ENCODE assay signal across 10 cellular contexts in the genomic region with DNA sequence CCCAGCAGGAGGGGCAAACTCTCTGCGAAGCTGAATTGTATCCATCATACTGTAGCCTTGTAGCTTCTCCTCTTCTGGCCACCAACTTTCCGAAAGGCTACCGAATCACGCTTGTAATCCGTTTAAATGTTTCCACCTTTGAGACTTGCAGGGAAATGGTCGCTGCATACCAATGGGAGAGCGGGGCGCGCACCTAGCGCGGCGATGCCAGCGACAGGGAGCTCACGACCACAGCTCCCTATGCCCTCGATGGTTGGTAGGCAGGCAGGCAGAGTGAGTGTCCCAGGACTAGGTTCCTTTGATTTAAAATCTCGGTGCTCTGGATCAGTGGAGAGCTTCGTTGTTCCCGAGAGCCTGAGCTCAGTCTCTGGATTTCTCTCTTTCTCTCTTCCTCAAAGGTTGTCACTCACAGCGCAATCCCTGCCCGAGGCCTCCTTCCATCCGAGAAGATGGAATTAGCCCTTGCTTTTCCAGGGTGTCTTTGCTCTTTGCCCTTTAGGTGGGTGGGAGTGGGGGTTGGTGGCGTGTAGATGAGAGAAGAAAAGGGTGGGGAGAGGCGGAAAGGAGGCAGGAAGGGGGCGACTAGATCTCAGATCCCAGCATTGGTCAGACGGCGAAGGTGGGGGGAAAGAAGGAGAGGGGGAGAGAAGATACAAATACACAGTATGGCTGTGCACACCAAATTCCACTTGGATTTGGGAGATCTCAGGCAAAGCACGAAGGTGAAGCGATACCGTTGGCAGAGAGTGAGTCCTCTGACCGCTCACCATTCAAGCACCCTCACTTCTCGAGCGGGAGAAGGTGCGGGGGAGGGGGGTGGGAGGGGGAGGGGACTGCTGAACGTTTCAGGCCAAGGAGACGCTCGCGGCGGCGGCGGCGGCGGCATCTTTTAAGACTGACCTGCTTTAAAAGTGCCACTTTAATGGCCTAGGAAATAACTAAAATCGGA. TPM values are rescaled to one million over a fixed set of nuclear protein-coding genes. Genes with fewer than 3 reads are reported as not detected.
DNase-seq lines count a peak whose midpoint lies in the region; ATAC-seq and TF ChIP-seq lines count a peak whose summit lies in the region.
"Had no signal": no experiment of that assay in that cellular context is flagged by ENCODE, and none has a peak within 500 bp of the region (broad histone marks: within the 10 kb centered on the region; RNA-seq: fewer than 3 reads in every experiment).

A gene with protein sequence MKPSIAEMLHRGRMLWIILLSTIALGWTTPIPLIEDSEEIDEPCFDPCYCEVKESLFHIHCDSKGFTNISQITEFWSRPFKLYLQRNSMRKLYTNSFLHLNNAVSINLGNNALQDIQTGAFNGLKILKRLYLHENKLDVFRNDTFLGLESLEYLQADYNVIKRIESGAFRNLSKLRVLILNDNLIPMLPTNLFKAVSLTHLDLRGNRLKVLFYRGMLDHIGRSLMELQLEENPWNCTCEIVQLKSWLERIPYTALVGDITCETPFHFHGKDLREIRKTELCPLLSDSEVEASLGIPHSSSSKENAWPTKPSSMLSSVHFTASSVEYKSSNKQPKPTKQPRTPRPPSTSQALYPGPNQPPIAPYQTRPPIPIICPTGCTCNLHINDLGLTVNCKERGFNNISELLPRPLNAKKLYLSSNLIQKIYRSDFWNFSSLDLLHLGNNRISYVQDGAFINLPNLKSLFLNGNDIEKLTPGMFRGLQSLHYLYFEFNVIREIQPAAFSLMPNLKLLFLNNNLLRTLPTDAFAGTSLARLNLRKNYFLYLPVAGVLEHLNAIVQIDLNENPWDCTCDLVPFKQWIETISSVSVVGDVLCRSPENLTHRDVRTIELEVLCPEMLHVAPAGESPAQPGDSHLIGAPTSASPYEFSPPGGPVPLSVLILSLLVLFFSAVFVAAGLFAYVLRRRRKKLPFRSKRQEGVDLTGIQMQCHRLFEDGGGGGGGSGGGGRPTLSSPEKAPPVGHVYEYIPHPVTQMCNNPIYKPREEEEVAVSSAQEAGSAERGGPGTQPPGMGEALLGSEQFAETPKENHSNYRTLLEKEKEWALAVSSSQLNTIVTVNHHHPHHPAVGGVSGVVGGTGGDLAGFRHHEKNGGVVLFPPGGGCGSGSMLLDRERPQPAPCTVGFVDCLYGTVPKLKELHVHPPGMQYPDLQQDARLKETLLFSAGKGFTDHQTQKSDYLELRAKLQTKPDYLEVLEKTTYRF (minus strand): TSS at position 757 of the 949 bp plus-strand sequence. CDS start 5,554 bp downstream, outside the sequence.

- no peak for TF ChIP-seq CTCF in GM13977 (IDR thresholded peaks at IDR 0.05; ENCODE audit: extremely low read depth, insufficient read depth, missing control alignments)
- no peak for TF ChIP-seq CTCF in heart right ventricle (IDR thresholded peaks at IDR 0.05)

- peaks cover 5 to 90% (median 82%) of the 10 kb centered on the region in 7 donors for H3K27me3 ChIP-seq in heart right ventricle
- H3K27me3 ChIP-seq in rectal smooth muscle tissue (ENCODE audit: control insufficient read depth, insufficient read depth, low read length) = peaks cover 23% of the 10 kb centered on the region

- DNase-seq in GM13977 (ENCODE audit: low spot score) = peak; percentile 15
- no peak for DNase-seq in heart right ventricle
- DNase-seq in activated gamma-delta T cell treated with Interleukin-2 at 50 U/mL for 16 hours = no peak
- DNase-seq in MV-4-11 (lab: John Stamatoyannopoulos, UW) = no peak

- ATAC-seq in SK-N-SH treated with all-trans-retinoic acid at 6 μM for 48 hours = peak; percentile 37
- ATAC-seq in heart right ventricle = peak in 1 of 8 donors; percentile 21
- no peak for ATAC-seq in HG03520 (IDR thresholded peaks at IDR 0.05; ENCODE audit: unreplicated experiment)
- no peak for ATAC-seq in GM21737 (IDR thresholded peaks at IDR 0.05; ENCODE audit: unreplicated experiment)

- 1 to 2% methylated on average over 43 of the region's 43 CpGs for WGBS in heart right ventricle, 2 donors

- intact Hi-C loops in heart right ventricle (cut with DNase I) = no loop called here

- H3K36me3 ChIP-seq in heart right ventricle (no peaks in the 10 kb centered on the region), rectal smooth muscle tissue (ENCODE audit: control insufficient read depth, insufficient read depth, low read length) (no peaks in the 10 kb centered on the region)

- H3K9ac ChIP-seq in rectal smooth muscle tissue (ENCODE audit: low read length) = no peak within 1 kb of the TSS

- H3K4me1 ChIP-seq in heart right ventricle (peaks cover 0 to 42% (median 23%) of the 10 kb centered on the region in 9 donors), rectal smooth muscle tissue (ENCODE audit: control insufficient read depth, insufficient read depth, low read length) (peaks cover 10% of the 10 kb centered on the region)

- no peaks in the 10 kb centered on the region for H3K9me3 ChIP-seq in heart right ventricle

- no peak within 1 kb of the TSS for H3K27ac ChIP-seq in heart right ventricle
- peak within 1 kb of the TSS; percentile 4 for H3K27ac ChIP-seq in rectal smooth muscle tissue (ENCODE audit: low read depth, low read length)
- H3K27ac ChIP-seq: HL-60 had no signal

- in situ Hi-C loops in GM13977 (cut with MboI; ENCODE audit: low pct_unique_long_range_greater_than_20kb, low sequenced_read_pairs, unreplicated experiment) = no loop called here

- peak within 1 kb of the TSS; percentile 15 to 53 (median 42) for H3K4me3 ChIP-seq in heart right ventricle
- peak within 1 kb of the TSS; percentile 71 for H3K4me3 ChIP-seq in rectal smooth muscle tissue (ENCODE audit: low read length)

TF ChIP-seq in SK-N-SH treated with all-trans-retinoic acid at 6 μM for 48 hours, 23 proteins besides CTCF, POLR2A, EP300 and RAD21 (continues in another document):
- TF ChIP-seq ZFP30 (CRISPR knock-in tag; IDR thresholded peaks at IDR 0.05) (no peak), ZNF70 (CRISPR knock-in tag; IDR thresholded peaks at IDR 0.05) (no peak), ZNF565 (CRISPR knock-in tag; conservative IDR thresholded peaks at IDR 0.05; ENCODE audit: low read depth) (no peak), TSHZ2 (CRISPR knock-in tag; IDR thresholded peaks at IDR 0.05) (no peak)
- TF ChIP-seq, protein P1, sequence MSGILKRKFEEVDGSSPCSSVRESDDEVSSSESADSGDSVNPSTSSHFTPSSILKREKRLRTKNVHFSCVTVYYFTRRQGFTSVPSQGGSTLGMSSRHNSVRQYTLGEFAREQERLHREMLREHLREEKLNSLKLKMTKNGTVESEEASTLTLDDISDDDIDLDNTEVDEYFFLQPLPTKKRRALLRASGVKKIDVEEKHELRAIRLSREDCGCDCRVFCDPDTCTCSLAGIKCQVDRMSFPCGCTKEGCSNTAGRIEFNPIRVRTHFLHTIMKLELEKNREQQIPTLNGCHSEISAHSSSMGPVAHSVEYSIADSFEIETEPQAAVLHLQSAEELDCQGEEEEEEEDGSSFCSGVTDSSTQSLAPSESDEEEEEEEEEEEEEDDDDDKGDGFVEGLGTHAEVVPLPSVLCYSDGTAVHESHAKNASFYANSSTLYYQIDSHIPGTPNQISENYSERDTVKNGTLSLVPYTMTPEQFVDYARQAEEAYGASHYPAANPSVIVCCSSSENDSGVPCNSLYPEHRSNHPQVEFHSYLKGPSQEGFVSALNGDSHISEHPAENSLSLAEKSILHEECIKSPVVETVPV (CRISPR knock-in tag; IDR thresholded peaks at IDR 0.05) = no peak
- TF ChIP-seq, protein P2, sequence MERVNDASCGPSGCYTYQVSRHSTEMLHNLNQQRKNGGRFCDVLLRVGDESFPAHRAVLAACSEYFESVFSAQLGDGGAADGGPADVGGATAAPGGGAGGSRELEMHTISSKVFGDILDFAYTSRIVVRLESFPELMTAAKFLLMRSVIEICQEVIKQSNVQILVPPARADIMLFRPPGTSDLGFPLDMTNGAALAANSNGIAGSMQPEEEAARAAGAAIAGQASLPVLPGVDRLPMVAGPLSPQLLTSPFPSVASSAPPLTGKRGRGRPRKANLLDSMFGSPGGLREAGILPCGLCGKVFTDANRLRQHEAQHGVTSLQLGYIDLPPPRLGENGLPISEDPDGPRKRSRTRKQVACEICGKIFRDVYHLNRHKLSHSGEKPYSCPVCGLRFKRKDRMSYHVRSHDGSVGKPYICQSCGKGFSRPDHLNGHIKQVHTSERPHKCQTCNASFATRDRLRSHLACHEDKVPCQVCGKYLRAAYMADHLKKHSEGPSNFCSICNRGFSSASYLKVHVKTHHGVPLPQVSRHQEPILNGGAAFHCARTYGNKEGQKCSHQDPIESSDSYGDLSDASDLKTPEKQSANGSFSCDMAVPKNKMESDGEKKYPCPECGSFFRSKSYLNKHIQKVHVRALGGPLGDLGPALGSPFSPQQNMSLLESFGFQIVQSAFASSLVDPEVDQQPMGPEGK (CRISPR knock-in tag; IDR thresholded peaks at IDR 0.05; ENCODE audit: borderline replicate concordance) = no peak

RNA-seq across cellular contexts. Expression of the gene that starts here (rescaled TPM):
- not detected for total RNA-seq in heart right ventricle
- polyA plus RNA-seq in heart right ventricle = not detected
- total RNA-seq: dermis microvascular lymphatic vessel endothelial cell had no signal
